ENCODE assay signal across 20 cellular contexts in the genomic region with DNA sequence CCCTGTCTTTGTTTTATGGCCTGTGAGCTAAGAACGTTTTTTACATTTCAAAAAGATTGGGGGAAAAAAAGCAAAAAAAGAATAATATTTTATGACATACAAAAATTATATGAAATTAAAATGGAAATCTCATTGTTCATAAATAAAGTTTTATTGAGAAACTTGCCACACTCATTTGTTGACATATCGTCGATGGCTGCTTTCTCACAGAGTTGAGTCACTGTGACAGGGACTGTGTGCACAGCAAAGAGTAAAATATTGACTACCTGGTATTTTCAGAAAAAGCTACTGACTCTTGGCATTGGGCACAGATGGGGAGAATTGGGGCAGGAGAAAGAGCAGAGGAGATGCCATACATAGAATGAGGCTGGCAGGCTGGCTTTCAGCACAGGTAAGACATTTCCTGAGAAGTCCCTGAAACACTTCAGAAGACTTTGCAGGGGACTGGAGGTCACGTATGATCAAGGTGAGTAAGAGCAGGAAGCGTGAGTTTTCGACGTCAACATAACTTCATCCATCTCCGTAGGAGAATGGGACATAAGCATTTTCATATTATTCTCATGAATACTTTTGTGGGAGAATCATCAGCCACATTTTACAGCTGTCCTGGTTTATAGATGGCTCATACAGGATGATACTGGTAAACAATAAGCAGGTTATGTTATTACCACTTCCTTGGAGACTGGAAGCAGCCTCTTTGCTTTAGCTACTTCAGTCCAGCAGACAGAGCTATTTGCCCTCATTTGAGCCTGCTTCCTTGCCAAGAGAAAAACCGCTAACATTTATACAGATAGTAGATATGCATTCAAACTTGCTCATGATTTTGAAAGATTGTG. TPM values are rescaled to one million over a fixed set of nuclear protein-coding genes. Genes with fewer than 3 reads are reported as not detected.
DNase-seq lines count a peak whose midpoint lies in the region; ATAC-seq, FAIRE-seq and TF ChIP-seq lines count a peak whose summit lies in the region.
"Had no signal": no experiment of that assay in that cellular context is flagged by ENCODE, and none has a peak within 500 bp of the region (broad histone marks: within the 10 kb centered on the region; RNA-seq: fewer than 3 reads in every experiment).

No MANE protein-coding gene starts in this region.

- no peaks in the 10 kb centered on the region; the same call in 1 of the 2 replicates for H3K27me3 Mint-ChIP-seq in WTC11 (ENCODE audit: low read depth)

- H3K9me3 ChIP-seq in A549 (no peaks in the 10 kb centered on the region), RWPE2 (ENCODE audit: severe bottlenecking) (no peaks in the 10 kb centered on the region), esophagus muscularis mucosa (no peaks in the 10 kb centered on the region), kidney (ENCODE audit: control insufficient read depth in 1 of 2, low read length in 2 of 2) (no peaks in the 10 kb centered on the region)
- H3K9me3 ChIP-seq: heart left ventricle, upper lobe of right lung had no signal

- no peak for TF ChIP-seq POLR2A in A549 (IDR thresholded peaks at IDR 0.05; ENCODE audit: low read length)
- TF ChIP-seq POLR2A in esophagus muscularis mucosa (IDR thresholded peaks at IDR 0.05; ENCODE audit: low read depth), result no peak

- CTCF ChIA-PET in A549 (lab: Yijun Ruan, JAX) (interaction anchor here (0.7 to 10.4 kb wide), 13 partner anchors 12 to 268 kb away, joined by 3 to 105 read pairs (median 5); a partner anchor contains a TSS), WTC11 (lab: Charles Lee) (interaction anchor here (0.6 to 3.6 kb wide), 4 partner anchors 20 to 268 kb away, joined by 3 to 17 read pairs (median 4); no protein-coding TSS in a partner anchor)

- H3K4me3 Mint-ChIP-seq in WTC11, result no peak overlapping the region
- H3K4me3 Mint-ChIP-seq: activated CD4-positive, alpha-beta memory T cell treated with anti-CD3 and anti-CD28 coated beads, Interleukin-2, amount 10 ng/mL, durations not matched to agents 7 days and 5 days; B cell; naive thymus-derived CD4-positive, alpha-beta T cell had no signal

- FAIRE-seq in A549 (lab: Jason Lieb, UNC) (no peak), kidney (lab: Jason Lieb, UNC) (no peak)
- FAIRE-seq: H1 had no signal

- H3K27ac ChIP-seq in A549 (0 out of 6 replicates have a peak overlapping the region, but pooled peaks of 1 of the 2 experiments have one; percentile 11), RWPE2 (ENCODE audit: poor library complexity, severe bottlenecking) (peak overlapping the region; percentile 81), esophagus muscularis mucosa (replicated peaks in 1 of 4) (no peak overlapping the region), kidney (ENCODE audit: low read depth in 2 of 2, low read length in 2 of 2) (no peak overlapping the region)
- H3K27ac ChIP-seq: heart left ventricle, RWPE1, upper lobe of right lung had no signal

- no peaks in the 10 kb centered on the region for H3K36me3 Mint-ChIP-seq in WTC11
- H3K36me3 Mint-ChIP-seq: naive thymus-derived CD4-positive, alpha-beta T cell had no signal

- H3K27me3 ChIP-seq in RWPE2 (ENCODE audit: insufficient read depth, poor library complexity, severe bottlenecking) (no peaks in the 10 kb centered on the region), esophagus muscularis mucosa (no peaks in the 10 kb centered on the region)
- H3K27me3 ChIP-seq: heart left ventricle, upper lobe of right lung had no signal

- POLR2A ChIA-PET in A549 (lab: Yijun Ruan, JAX) (interaction anchor here (1.0 to 1.4 kb wide), 2 partner anchors 64 to 332 kb away, joined by 3 to 13 read pairs; a partner anchor contains a TSS), WTC11 (lab: Charles Lee) (no interaction called here)

- no peak overlapping the region for H3K9ac ChIP-seq in kidney (ENCODE audit: low read length in 2 of 2)

- H3K4me3 ChIP-seq in A549 (no peak overlapping the region), RWPE2 (ENCODE audit: severe bottlenecking) (no peak overlapping the region), esophagus muscularis mucosa (no peak overlapping the region), kidney (ENCODE audit: low read length in 2 of 2) (no peak overlapping the region)
- H3K4me3 ChIP-seq: heart left ventricle, upper lobe of right lung had no signal

- H3K4me1 Mint-ChIP-seq in WTC11, result peaks cover 21% of the 10 kb centered on the region
- H3K4me1 Mint-ChIP-seq: B cell had no signal

- DNase-seq in A549 (ENCODE audit: low read depth in 1 of 2, low spot score in 1 of 2) (peak in 1 of 2 experiments; percentile 33), GM04503 (ENCODE audit: low read depth) (peak; percentile 49), RWPE2 (ENCODE audit: low spot score) (no peak), fibroblast of gingiva (ENCODE audit: low read depth) (peak; percentile 14), esophagus muscularis mucosa (ENCODE audit: extremely low spot score) (no peak), NCI-H82 (lab: John Stamatoyannopoulos, UW) (no peak), WTC11 (ENCODE audit: low spot score) (no peak), kidney (no peak)
- DNase-seq: activated CD4-positive, alpha-beta memory T cell treated with anti-CD3 and anti-CD28 coated beads, Interleukin-2, amount 10 ng/mL, durations not matched to agents 7 days and 5 days; effector CD8-positive, alpha-beta T cell; heart left ventricle; left cardiac atrium; naive thymus-derived CD4-positive, alpha-beta T cell; NCI-H510A; stimulated activated CD4-positive, alpha-beta T cell treated with anti-CD3 and anti-CD28 coated beads, Interleukin-2, amount 100 ng/mL, for 48 hours; T1000; upper lobe of right lung had no signal

- H3K4me2 ChIP-seq in A549, result peak overlapping the region; percentile 11

- no peak; a peak in 1 of 6 replicates for ATAC-seq in A549
- peak; percentile 91 for ATAC-seq in RWPE2 (ENCODE audit: low read depth)
- no peak for ATAC-seq in WTC11
- ATAC-seq: heart left ventricle; left cardiac atrium; naive thymus-derived CD4-positive, alpha-beta T cell; upper lobe of right lung had no signal

- TF ChIP-seq CTCF in A549 (IDR thresholded peaks at IDR 0.05) (no peak), RWPE2 (IDR thresholded peaks at IDR 0.05; ENCODE audit: poor library complexity, severe bottlenecking) (peak; percentile 44), esophagus muscularis mucosa (IDR thresholded peaks at IDR 0.05) (no peak), WTC11 (IDR thresholded peaks at IDR 0.05) (no peak), kidney (IDR thresholded peaks at IDR 0.05; ENCODE audit: borderline replicate concordance, extremely low read depth, insufficient read depth) (no peak)

- H3K27ac Mint-ChIP-seq in WTC11, result no peak overlapping the region
- H3K27ac Mint-ChIP-seq: activated CD4-positive, alpha-beta memory T cell treated with anti-CD3 and anti-CD28 coated beads, Interleukin-2, amount 10 ng/mL, durations not matched to agents 7 days and 5 days; B cell had no signal

- no peaks in the 10 kb centered on the region for H3K9me3 Mint-ChIP-seq in WTC11
- H3K9me3 Mint-ChIP-seq: activated CD4-positive, alpha-beta memory T cell treated with anti-CD3 and anti-CD28 coated beads, Interleukin-2, amount 10 ng/mL, durations not matched to agents 7 days and 5 days; naive thymus-derived CD4-positive, alpha-beta T cell had no signal

- TF ChIP-seq EP300 in A549 (IDR thresholded peaks at IDR 0.05) (no peak), esophagus muscularis mucosa (IDR thresholded peaks at IDR 0.05) (no peak)

- H3K4me1 ChIP-seq in A549, result peaks cover 10% of the 10 kb centered on the region; the same call in 1 of the 3 replicates
- H3K4me1 ChIP-seq in RWPE2 (ENCODE audit: insufficient read depth, poor library complexity, severe bottlenecking), result peaks cover 9% of the 10 kb centered on the region
- peaks cover 13 to 43% (median 39%) of the 10 kb centered on the region in 4 donors for H3K4me1 ChIP-seq in esophagus muscularis mucosa
- H3K4me1 ChIP-seq in kidney (ENCODE audit: control insufficient read depth in 1 of 2, insufficient read depth in 1 of 2, low read depth in 1 of 2, low read length in 2 of 2), result peaks cover 0 to 3% of the 10 kb centered on the region in 2 donors

- intact Hi-C loops in esophagus muscularis mucosa (cut with DNase I) (no loop called here), kidney (cut with DNase I) (no loop called here)

- WGBS in A549 (ENCODE audit: missing lambda C conversion rate), result 51% methylated on average over 9 of the region's 9 CpGs
- WGBS in esophagus muscularis mucosa, result 92% methylated on average over 9 of the region's 9 CpGs

- TF ChIP-seq RAD21 in A549 (conservative IDR thresholded peaks at IDR 0.05 in 1 of 2, IDR thresholded peaks at IDR 0.05 in 1 of 2), result no peak

- H3K36me3 ChIP-seq in RWPE2 (ENCODE audit: low read depth), result no peaks in the 10 kb centered on the region
- no peaks in the 10 kb centered on the region for H3K36me3 ChIP-seq in esophagus muscularis mucosa
- H3K36me3 ChIP-seq in kidney (ENCODE audit: control insufficient read depth in 1 of 2, insufficient read depth in 2 of 2, low read length in 2 of 2), result no peaks in the 10 kb centered on the region
- H3K36me3 ChIP-seq: heart left ventricle, upper lobe of right lung had no signal

TF ChIP-seq in A549, 52 proteins besides CTCF, POLR2A, EP300 and RAD21 (continues in another document):
- no peak for TF ChIP-seq MAFK (IDR thresholded peaks at IDR 0.05; ENCODE audit: partially characterized antibody)
- no peak for TF ChIP-seq CHD4 (IDR thresholded peaks at IDR 0.05; ENCODE audit: borderline replicate concordance)
- TF ChIP-seq KDM1A (IDR thresholded peaks at IDR 0.05; ENCODE audit: low read depth), result no peak
- TF ChIP-seq, protein P1, sequence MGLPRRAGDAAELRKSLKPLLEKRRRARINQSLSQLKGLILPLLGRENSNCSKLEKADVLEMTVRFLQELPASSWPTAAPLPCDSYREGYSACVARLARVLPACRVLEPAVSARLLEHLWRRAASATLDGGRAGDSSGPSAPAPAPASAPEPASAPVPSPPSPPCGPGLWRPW (IDR thresholded peaks at IDR 0.05), result no peak
- no peak for TF ChIP-seq HOXA7 (CRISPR knock-in tag; IDR thresholded peaks at IDR 0.05)

TF ChIP-seq in WTC11, 78 proteins besides CTCF, POLR2A, EP300 and RAD21 (continues in another document):
- TF ChIP-seq GABPB1 (CRISPR knock-in tag; IDR thresholded peaks at IDR 0.05) (no peak), NR2C2 (CRISPR knock-in tag; IDR thresholded peaks at IDR 0.05) (no peak), KAT7 (CRISPR knock-in tag; IDR thresholded peaks at IDR 0.05; ENCODE audit: borderline replicate concordance) (no peak), RELA (CRISPR knock-in tag; IDR thresholded peaks at IDR 0.05; ENCODE audit: borderline replicate concordance) (no peak), ZNF121 (CRISPR knock-in tag; IDR thresholded peaks at IDR 0.05) (no peak)

RNA-seq across cellular contexts. Expression of a gene that starts 32.5 kb away (rescaled TPM):
- 93.8 and 94.2 TPM in 2 replicates for polyA plus RNA-seq in A549 (2011; rRNA removed)
- polyA plus RNA-seq in A549 (2012; cell fraction: cytosol; rRNA removed), result 21.5 and 30.3 TPM in 2 replicates
- polyA plus RNA-seq in A549 (2012; cell fraction: nucleus; rRNA removed), result 18.3 and 23.5 TPM in 2 replicates
- polyA plus RNA-seq in A549 (2017; fragmentation: RNase III; extraction: RNeasy Plus Mini Kit Qiagen cat#74134 plus additional on column Dnase treatment), result 44.6 to 45.2 TPM (median 44.8 TPM) in 3 replicates
- 196 and 245 TPM in 2 replicates for polyA minus RNA-seq in A549 (2011; rRNA and poly(A)+ RNA removed)
- 100 to 1,000 TPM in 1 of 4 donors, 10 to 100 TPM in 3; 73.7 to 113 (median 93.1) TPM for total RNA-seq in esophagus muscularis mucosa
- total RNA-seq in WTC11 (2021), result 84.7 to 104 TPM (median 90.0 TPM) in 3 replicates
- total RNA-seq in kidney, result 94.3 TPM
- polyA plus RNA-seq in kidney (ENCODE audit: insufficient read depth, low read depth, low replicate concordance), result 22.0 TPM

Comparison
In these comparisons a context has a peak if more than half of its experiments do, and no peak if none do; other contexts are left out.
1. DNase-seq: peak in GM04503 (single experiment) and fibroblast of gingiva (single experiment); none in RWPE2 (single experiment), esophagus muscularis mucosa (single experiment), NCI-H82 (single experiment), WTC11 (single experiment) and kidney (single experiment).